1 cellular context compared by ENCODE assay signal in the genomic region with DNA sequence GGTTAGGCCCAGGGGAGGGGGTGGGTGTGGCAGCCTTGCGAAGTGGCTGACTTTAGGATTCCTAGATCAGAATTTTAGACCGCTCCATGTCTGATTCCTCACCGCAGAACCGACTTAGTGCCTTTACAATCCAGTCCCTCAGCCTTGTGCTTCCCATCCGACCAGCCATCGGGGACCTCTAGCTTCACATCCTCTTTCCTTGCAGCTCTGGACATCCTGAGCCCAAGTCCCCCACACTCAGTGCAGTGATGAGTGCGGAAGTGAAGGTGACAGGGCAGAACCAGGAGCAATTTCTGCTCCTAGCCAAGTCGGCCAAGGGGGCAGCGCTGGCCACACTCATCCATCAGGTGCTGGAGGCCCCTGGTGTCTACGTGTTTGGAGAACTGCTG.
TF ChIP-seq lines count a peak whose summit lies in the region.

No MANE protein-coding gene starts in this region.

TF ChIP-seq in IMR-90, 13 proteins besides CTCF, POLR2A, EP300 and RAD21:
- no peak for TF ChIP-seq MAFK (IDR thresholded peaks at IDR 0.05; ENCODE audit: low read depth, low read length)
- no peak for TF ChIP-seq BHLHE40 (IDR thresholded peaks at IDR 0.05; ENCODE audit: low read depth, low read length)
- no peak for TF ChIP-seq MAZ (IDR thresholded peaks at IDR 0.05; ENCODE audit: borderline replicate concordance, low read depth, low read length)
- no peak for TF ChIP-seq NFE2L2 (IDR thresholded peaks at IDR 0.05; ENCODE audit: low read depth, low read length)
- TF ChIP-seq, protein P1, sequence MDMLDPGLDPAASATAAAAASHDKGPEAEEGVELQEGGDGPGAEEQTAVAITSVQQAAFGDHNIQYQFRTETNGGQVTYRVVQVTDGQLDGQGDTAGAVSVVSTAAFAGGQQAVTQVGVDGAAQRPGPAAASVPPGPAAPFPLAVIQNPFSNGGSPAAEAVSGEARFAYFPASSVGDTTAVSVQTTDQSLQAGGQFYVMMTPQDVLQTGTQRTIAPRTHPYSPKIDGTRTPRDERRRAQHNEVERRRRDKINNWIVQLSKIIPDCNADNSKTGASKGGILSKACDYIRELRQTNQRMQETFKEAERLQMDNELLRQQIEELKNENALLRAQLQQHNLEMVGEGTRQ (IDR thresholded peaks at IDR 0.05; ENCODE audit: low read depth, low read length): no peak
- no peak for TF ChIP-seq CEBPB (IDR thresholded peaks at IDR 0.05; ENCODE audit: low read depth, low read length)
- no peak for TF ChIP-seq MXI1 (IDR thresholded peaks at IDR 0.05; ENCODE audit: borderline replicate concordance, low read depth, low read length)
- TF ChIP-seq FOS (IDR thresholded peaks at IDR 0.05; ENCODE audit: low read depth, low read length): no peak
- TF ChIP-seq, protein P2, sequence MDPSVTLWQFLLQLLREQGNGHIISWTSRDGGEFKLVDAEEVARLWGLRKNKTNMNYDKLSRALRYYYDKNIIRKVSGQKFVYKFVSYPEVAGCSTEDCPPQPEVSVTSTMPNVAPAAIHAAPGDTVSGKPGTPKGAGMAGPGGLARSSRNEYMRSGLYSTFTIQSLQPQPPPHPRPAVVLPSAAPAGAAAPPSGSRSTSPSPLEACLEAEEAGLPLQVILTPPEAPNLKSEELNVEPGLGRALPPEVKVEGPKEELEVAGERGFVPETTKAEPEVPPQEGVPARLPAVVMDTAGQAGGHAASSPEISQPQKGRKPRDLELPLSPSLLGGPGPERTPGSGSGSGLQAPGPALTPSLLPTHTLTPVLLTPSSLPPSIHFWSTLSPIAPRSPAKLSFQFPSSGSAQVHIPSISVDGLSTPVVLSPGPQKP (IDR thresholded peaks at IDR 0.05; ENCODE audit: borderline replicate concordance, low read depth, low read length): no peak
- TF ChIP-seq RFX5 (IDR thresholded peaks at IDR 0.05; ENCODE audit: low read depth, low read length): no peak
